9 cellular contexts compared by ENCODE assay signal in genomic region chr17:74742153-74742515, GRCh38. TPM values are rescaled to one million over a fixed set of nuclear protein-coding genes. Genes with fewer than 3 reads are reported as not detected.
DNase-seq lines count a peak whose midpoint lies in the region; ATAC-seq lines count a peak whose summit lies in the region.
"Had no signal": no experiment of that assay in that cellular context is flagged by ENCODE, and none has a peak within 500 bp of the region (broad histone marks: within the 10 kb centered on the region; RNA-seq: fewer than 3 reads in every experiment).

No MANE protein-coding gene starts in this region.

- H3K36me3 Mint-ChIP-seq in activated naive CD8-positive, alpha-beta T cell treated with anti-CD3 and anti-CD28 coated beads, Interleukin-2, amount 10 ng/mL, durations not matched to agents 7 days and 5 days, result peaks cover 9% of the 10 kb centered on the region

- H3K4me3 Mint-ChIP-seq in activated naive CD8-positive, alpha-beta T cell treated with anti-CD3 and anti-CD28 coated beads, Interleukin-2, amount 10 ng/mL, durations not matched to agents 7 days and 5 days, result peak overlapping the region; percentile 77

- no peaks in the 10 kb centered on the region for H3K9me3 Mint-ChIP-seq in activated naive CD8-positive, alpha-beta T cell treated with anti-CD3 and anti-CD28 coated beads, Interleukin-2, amount 10 ng/mL, durations not matched to agents 7 days and 5 days

- ATAC-seq in GM18867 (IDR thresholded peaks at IDR 0.05; ENCODE audit: unreplicated experiment), result peak; percentile 57
- ATAC-seq in activated naive CD8-positive, alpha-beta T cell treated with anti-CD3 and anti-CD28 coated beads, Interleukin-2, amount 10 ng/mL, durations not matched to agents 7 days and 5 days (ENCODE audit: low read depth), result peak; percentile 46
- ATAC-seq in HG03135 (IDR thresholded peaks at IDR 0.05; ENCODE audit: unreplicated experiment), result no peak
- no peak for ATAC-seq in esophagus mucosa
- ATAC-seq: gastroesophageal sphincter had no signal

- no peaks in the 10 kb centered on the region for H3K27me3 Mint-ChIP-seq in activated naive CD8-positive, alpha-beta T cell treated with anti-CD3 and anti-CD28 coated beads, Interleukin-2, amount 10 ng/mL, durations not matched to agents 7 days and 5 days

- H3K4me1 Mint-ChIP-seq in activated naive CD8-positive, alpha-beta T cell treated with anti-CD3 and anti-CD28 coated beads, Interleukin-2, amount 10 ng/mL, durations not matched to agents 7 days and 5 days, result peaks cover 70% of the 10 kb centered on the region

- peak overlapping the region; percentile 94 for H3K27ac Mint-ChIP-seq in activated naive CD8-positive, alpha-beta T cell treated with anti-CD3 and anti-CD28 coated beads, Interleukin-2, amount 10 ng/mL, durations not matched to agents 7 days and 5 days

- peak; percentile 38 for DNase-seq in A172 (ENCODE audit: low spot score)
- peak; percentile 89 for DNase-seq in NCI-H146 (lab: John Stamatoyannopoulos, UW)
- peak; percentile 73 for DNase-seq in activated naive CD8-positive, alpha-beta T cell treated with anti-CD3 and anti-CD28 coated beads, Interleukin-2, amount 10 ng/mL, durations not matched to agents 7 days and 5 days
- no peak for DNase-seq in NCI-H2081 treated with DMSO at 0.1 percent for 48 hours (lab: John Stamatoyannopoulos, UW)
- no peak for DNase-seq in amniotic stem cell (lab: John Stamatoyannopoulos, UW)

- POLR2A ChIA-PET in activated naive CD8-positive, alpha-beta T cell treated with anti-CD3 and anti-CD28 coated beads, Interleukin-2, amount 10 ng/mL, durations not matched to agents 7 days and 5 days (lab: Charles Lee), result interaction anchor here (0.6 to 2.5 kb wide), 12 partner anchors 8 to 131 kb away, joined by 3 to 24 read pairs (median 6); partner anchors contain the start of genes FDXR and NAT9

RNA-seq across cellular contexts. Expression of gene RAB37, which starts 5.1 kb away (rescaled TPM):
- 0.05 TPM in 1 of 2 replicates, not detected in the other for total RNA-seq in A172 (2014; rRNA removed; shearing (Covaris generic))
- total RNA-seq in activated naive CD8-positive, alpha-beta T cell treated with anti-CD3 and anti-CD28 coated beads, Interleukin-2, amount 10 ng/mL, durations not matched to agents 7 days and 5 days, result 10 to 100 TPM; 24.7 to 27.5 TPM
- 0.96 TPM for total RNA-seq in esophagus mucosa

RNA-seq across cellular contexts. Expression of gene NHERF1, which starts 6.3 kb away (rescaled TPM):
- 205 and 246 TPM in 2 replicates for total RNA-seq in A172 (2014; rRNA removed; shearing (Covaris generic))
- total RNA-seq in activated naive CD8-positive, alpha-beta T cell treated with anti-CD3 and anti-CD28 coated beads, Interleukin-2, amount 10 ng/mL, durations not matched to agents 7 days and 5 days, result 100 to 1,000 TPM; 241 to 244 TPM
- total RNA-seq in esophagus mucosa, result 297 TPM

RNA-seq across cellular contexts. Expression of gene CD300LF, which starts 29.4 kb away (rescaled TPM):
- not detected in 2 replicates for total RNA-seq in A172 (2014; rRNA removed; shearing (Covaris generic))
- total RNA-seq in activated naive CD8-positive, alpha-beta T cell treated with anti-CD3 and anti-CD28 coated beads, Interleukin-2, amount 10 ng/mL, durations not matched to agents 7 days and 5 days, result under 1 TPM in 1 of 2 experiments, not detected in 1; 0.25 TPM
- 0.40 TPM for total RNA-seq in esophagus mucosa

RNA-seq across cellular contexts. Expression of gene NAT9, which starts 34.0 kb away (rescaled TPM):
- total RNA-seq in A172 (2014; rRNA removed; shearing (Covaris generic)), result 22.8 and 32.5 TPM in 2 replicates
- total RNA-seq in activated naive CD8-positive, alpha-beta T cell treated with anti-CD3 and anti-CD28 coated beads, Interleukin-2, amount 10 ng/mL, durations not matched to agents 7 days and 5 days, result 10 to 100 TPM; 37.6 to 42.1 TPM
- total RNA-seq in esophagus mucosa, result 14.6 TPM

Comparison
In these comparisons a context has a peak if more than half of its experiments do, and no peak if none do; other contexts are left out.
1. DNase-seq: peak in A172 (single experiment), NCI-H146 (single experiment) and activated naive CD8-positive, alpha-beta T cell treated with anti-CD3 and anti-CD28 coated beads, Interleukin-2, amount 10 ng/mL, durations not matched to agents 7 days and 5 days (single experiment); none in NCI-H2081 treated with DMSO at 0.1 percent for 48 hours (single experiment) and amniotic stem cell (single experiment).
2. ATAC-seq: peak in GM18867 (single experiment) and activated naive CD8-positive, alpha-beta T cell treated with anti-CD3 and anti-CD28 coated beads, Interleukin-2, amount 10 ng/mL, durations not matched to agents 7 days and 5 days (single experiment); none in HG03135 (single experiment) and esophagus mucosa (single experiment).
3. RNA of gene RAB37, which starts 5.1 kb away (total RNA-seq): 24.7 to 27.5 TPM in activated naive CD8-positive, alpha-beta T cell treated with anti-CD3 and anti-CD28 coated beads, Interleukin-2, amount 10 ng/mL, durations not matched to agents 7 days and 5 days; 0.96 TPM in esophagus mucosa (single experiment) and 0.05 TPM in A172; every median in the first group is over 10 times any median in the second.